1 cellular context compared by ENCODE assay signal in the genomic region with DNA sequence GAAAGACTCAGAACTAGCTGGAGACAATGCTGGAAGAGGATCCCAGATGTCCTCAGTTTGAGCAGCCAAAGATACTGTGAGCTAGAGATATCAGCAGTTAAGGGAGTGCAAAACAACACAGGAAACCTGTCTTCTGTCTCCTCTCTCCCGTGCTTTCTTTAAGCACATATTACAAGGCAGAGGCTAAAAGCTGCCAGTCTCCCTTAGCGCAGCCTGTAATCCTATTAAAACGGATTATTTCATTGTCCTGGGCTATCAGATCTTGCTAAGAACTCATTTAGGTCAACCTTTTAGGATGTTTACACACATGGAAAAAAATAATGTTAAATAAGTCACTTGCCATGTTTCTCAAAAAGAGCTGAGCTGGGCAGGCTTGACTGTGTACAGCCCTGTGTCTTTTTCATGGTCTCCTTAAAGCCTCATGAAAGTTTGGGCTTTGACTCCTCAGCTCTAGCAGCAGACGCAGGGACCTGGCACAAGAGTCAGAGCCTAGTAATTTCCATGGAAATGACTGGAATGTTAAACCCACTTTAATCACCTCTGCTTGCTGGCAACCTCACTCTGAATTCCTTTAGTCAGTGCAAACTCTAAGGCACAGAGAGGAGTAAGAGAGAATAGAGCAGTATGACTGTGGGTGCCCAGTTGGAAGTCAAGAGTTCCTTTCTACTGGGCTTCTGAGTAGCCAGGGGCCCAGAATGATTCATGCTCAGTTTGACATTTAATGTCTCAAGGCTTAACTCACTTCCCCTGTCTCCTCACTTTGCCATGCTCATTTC.
TF ChIP-seq lines count a peak whose summit lies in the region.

No MANE protein-coding gene starts in this region.

TF ChIP-seq in WTC11, 78 proteins besides CTCF, POLR2A, EP300 and RAD21 (continued from another document):
- TF ChIP-seq, protein P1, sequence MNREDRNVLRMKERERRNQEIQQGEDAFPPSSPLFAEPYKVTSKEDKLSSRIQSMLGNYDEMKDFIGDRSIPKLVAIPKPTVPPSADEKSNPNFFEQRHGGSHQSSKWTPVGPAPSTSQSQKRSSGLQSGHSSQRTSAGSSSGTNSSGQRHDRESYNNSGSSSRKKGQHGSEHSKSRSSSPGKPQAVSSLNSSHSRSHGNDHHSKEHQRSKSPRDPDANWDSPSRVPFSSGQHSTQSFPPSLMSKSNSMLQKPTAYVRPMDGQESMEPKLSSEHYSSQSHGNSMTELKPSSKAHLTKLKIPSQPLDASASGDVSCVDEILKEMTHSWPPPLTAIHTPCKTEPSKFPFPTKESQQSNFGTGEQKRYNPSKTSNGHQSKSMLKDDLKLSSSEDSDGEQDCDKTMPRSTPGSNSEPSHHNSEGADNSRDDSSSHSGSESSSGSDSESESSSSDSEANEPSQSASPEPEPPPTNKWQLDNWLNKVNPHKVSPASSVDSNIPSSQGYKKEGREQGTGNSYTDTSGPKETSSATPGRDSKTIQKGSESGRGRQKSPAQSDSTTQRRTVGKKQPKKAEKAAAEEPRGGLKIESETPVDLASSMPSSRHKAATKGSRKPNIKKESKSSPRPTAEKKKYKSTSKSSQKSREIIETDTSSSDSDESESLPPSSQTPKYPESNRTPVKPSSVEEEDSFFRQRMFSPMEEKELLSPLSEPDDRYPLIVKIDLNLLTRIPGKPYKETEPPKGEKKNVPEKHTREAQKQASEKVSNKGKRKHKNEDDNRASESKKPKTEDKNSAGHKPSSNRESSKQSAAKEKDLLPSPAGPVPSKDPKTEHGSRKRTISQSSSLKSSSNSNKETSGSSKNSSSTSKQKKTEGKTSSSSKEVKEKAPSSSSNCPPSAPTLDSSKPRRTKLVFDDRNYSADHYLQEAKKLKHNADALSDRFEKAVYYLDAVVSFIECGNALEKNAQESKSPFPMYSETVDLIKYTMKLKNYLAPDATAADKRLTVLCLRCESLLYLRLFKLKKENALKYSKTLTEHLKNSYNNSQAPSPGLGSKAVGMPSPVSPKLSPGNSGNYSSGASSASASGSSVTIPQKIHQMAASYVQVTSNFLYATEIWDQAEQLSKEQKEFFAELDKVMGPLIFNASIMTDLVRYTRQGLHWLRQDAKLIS (CRISPR knock-in tag; IDR thresholded peaks at IDR 0.05; ENCODE audit: borderline replicate concordance) = no peak
- TF ChIP-seq NR1H2 (CRISPR knock-in tag; IDR thresholded peaks at IDR 0.05) (no peak), GRHL2 (CRISPR knock-in tag; IDR thresholded peaks at IDR 0.05; ENCODE audit: insufficient replicate concordance, severe bottlenecking) (no peak), USF2 (CRISPR knock-in tag; IDR thresholded peaks at IDR 0.05) (no peak), ETV6 (CRISPR knock-in tag; IDR thresholded peaks at IDR 0.05) (no peak), JAZF1 (CRISPR knock-in tag; IDR thresholded peaks at IDR 0.05) (no peak), ELF4 (CRISPR knock-in tag; IDR thresholded peaks at IDR 0.05; ENCODE audit: low read depth) (no peak), SMAD3 (CRISPR knock-in tag; IDR thresholded peaks at IDR 0.05; ENCODE audit: borderline replicate concordance) (no peak), SMAD4 (CRISPR knock-in tag; IDR thresholded peaks at IDR 0.05) (no peak), MLX (CRISPR knock-in tag; IDR thresholded peaks at IDR 0.05) (no peak), CBFB (CRISPR knock-in tag; IDR thresholded peaks at IDR 0.05; ENCODE audit: low read depth) (no peak)
- TF ChIP-seq, protein P2, sequence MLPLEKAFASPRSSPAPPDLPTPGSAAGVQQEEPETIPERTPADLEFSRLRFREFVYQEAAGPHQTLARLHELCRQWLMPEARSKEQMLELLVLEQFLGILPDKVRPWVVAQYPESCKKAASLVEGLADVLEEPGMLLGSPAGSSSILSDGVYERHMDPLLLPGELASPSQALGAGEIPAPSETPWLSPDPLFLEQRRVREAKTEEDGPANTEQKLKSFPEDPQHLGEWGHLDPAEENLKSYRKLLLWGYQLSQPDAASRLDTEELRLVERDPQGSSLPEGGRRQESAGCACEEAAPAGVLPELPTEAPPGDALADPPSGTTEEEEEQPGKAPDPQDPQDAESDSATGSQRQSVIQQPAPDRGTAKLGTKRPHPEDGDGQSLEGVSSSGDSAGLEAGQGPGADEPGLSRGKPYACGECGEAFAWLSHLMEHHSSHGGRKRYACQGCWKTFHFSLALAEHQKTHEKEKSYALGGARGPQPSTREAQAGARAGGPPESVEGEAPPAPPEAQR (CRISPR knock-in tag; IDR thresholded peaks at IDR 0.05) = no peak
TF ChIP-seq in WTC11: peak in this region for 0.
